In the genomic region with DNA sequence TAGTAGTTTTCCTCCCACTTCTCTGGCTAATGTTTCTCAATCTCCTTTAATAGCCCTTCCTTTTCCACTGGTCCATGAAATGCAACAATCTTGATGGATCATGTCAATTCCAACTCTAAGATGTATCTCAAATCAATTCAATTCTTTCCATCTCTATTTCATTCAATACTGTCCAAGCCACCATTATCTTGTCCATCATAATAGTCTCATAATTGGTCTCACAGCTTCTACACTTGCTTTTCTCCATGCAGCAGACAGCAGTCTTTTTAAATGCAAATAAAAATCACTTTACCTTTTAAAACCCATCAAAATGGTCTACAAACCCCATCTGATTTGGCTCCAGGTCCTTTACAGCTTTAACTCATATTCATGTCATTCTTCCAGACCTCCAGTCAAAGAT, we compare ENCODE assay signal across 1 cellular context.
TF ChIP-seq lines count a peak whose summit lies in the region.

No MANE protein-coding gene starts in this region.

TF ChIP-seq in neural cell, 6 proteins besides CTCF, POLR2A, EP300 and RAD21 (continued from another document):
- TF ChIP-seq TAF1 (IDR thresholded peaks at IDR 0.05; ENCODE audit: low read depth) (no peak), POLR2AphosphoS5 (IDR thresholded peaks at IDR 0.05) (peak; percentile 82), MXI1 (conservative IDR thresholded peaks at IDR 0.05; ENCODE audit: poor library complexity, severe bottlenecking) (no peak), SMC3 (conservative IDR thresholded peaks at IDR 0.05; ENCODE audit: poor library complexity) (no peak)
- TF ChIP-seq, protein P1, sequence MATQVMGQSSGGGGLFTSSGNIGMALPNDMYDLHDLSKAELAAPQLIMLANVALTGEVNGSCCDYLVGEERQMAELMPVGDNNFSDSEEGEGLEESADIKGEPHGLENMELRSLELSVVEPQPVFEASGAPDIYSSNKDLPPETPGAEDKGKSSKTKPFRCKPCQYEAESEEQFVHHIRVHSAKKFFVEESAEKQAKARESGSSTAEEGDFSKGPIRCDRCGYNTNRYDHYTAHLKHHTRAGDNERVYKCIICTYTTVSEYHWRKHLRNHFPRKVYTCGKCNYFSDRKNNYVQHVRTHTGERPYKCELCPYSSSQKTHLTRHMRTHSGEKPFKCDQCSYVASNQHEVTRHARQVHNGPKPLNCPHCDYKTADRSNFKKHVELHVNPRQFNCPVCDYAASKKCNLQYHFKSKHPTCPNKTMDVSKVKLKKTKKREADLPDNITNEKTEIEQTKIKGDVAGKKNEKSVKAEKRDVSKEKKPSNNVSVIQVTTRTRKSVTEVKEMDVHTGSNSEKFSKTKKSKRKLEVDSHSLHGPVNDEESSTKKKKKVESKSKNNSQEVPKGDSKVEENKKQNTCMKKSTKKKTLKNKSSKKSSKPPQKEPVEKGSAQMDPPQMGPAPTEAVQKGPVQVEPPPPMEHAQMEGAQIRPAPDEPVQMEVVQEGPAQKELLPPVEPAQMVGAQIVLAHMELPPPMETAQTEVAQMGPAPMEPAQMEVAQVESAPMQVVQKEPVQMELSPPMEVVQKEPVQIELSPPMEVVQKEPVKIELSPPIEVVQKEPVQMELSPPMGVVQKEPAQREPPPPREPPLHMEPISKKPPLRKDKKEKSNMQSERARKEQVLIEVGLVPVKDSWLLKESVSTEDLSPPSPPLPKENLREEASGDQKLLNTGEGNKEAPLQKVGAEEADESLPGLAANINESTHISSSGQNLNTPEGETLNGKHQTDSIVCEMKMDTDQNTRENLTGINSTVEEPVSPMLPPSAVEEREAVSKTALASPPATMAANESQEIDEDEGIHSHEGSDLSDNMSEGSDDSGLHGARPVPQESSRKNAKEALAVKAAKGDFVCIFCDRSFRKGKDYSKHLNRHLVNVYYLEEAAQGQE (IDR thresholded peaks at IDR 0.05; ENCODE audit: borderline replicate concordance), result peak; percentile 29
TF ChIP-seq in neural cell: peak in this region for 2.
